28 cellular contexts compared by ENCODE assay signal in genomic region chr6:111766524-111766857, GRCh38.
DNase-seq lines count a peak whose midpoint lies in the region; ATAC-seq, FAIRE-seq and TF ChIP-seq lines count a peak whose summit lies in the region.
"Had no signal": no experiment of that assay in that cellular context is flagged by ENCODE, and none has a peak within 500 bp of the region (broad histone marks: within the 10 kb centered on the region; RNA-seq: fewer than 3 reads in every experiment).

No MANE protein-coding gene starts in this region.

- H3K4me2 ChIP-seq in Karpas-422 (ENCODE audit: low read depth, low read length, poor library complexity, severe bottlenecking) (peak overlapping the region; percentile 71), astrocyte (ENCODE audit: low read length) (no peak overlapping the region), osteoblast (ENCODE audit: insufficient read depth, low read length) (no peak overlapping the region), mammary epithelial cell (ENCODE audit: insufficient read depth, low read depth, low read length) (no peak overlapping the region)
- H3K4me2 ChIP-seq: KMS-11 had no signal

- intact Hi-C loops in mammary epithelial cell (cut with micrococcal nuclease): no loop called here

- peaks cover 100% of the 10 kb centered on the region for H3K4me1 ChIP-seq in Karpas-422 (ENCODE audit: low read length)
- H3K4me1 ChIP-seq in astrocyte (ENCODE audit: insufficient read depth, low read length): peaks cover 32% of the 10 kb centered on the region
- peaks cover 41% of the 10 kb centered on the region for H3K4me1 ChIP-seq in osteoblast (ENCODE audit: insufficient read depth, low read length)
- H3K4me1 ChIP-seq in mammary epithelial cell (ENCODE audit: insufficient read depth, low read length): no peaks in the 10 kb centered on the region
- H3K4me1 ChIP-seq: pancreas had no signal

- BruUV-seq in mammary epithelial cell (replicated peaks; lab: Mats Ljungman, UMichigan): no TSS peak

- WGBS in mammary epithelial cell (ENCODE audit: low coverage, missing lambda C conversion rate): 95% methylated on average over 5 of the region's 5 CpGs

- peak overlapping the region; percentile 71 for H3K27ac Mint-ChIP-seq in T-helper 2 cell treated with Interferon-gamma antibody and Interleukin-4, amounts not matched to agents 5 μg/mL and 100 μg/mL, for 36 hours
- H3K27ac Mint-ChIP-seq in astrocyte (ENCODE audit: unreplicated experiment): peak overlapping the region; percentile 75

- H3K27me3 ChIP-seq in Karpas-422 (ENCODE audit: low read length) (no peaks in the 10 kb centered on the region), astrocyte (ENCODE audit: insufficient read depth, low read length) (no peaks in the 10 kb centered on the region), osteoblast (ENCODE audit: insufficient read depth, low read length) (no peaks in the 10 kb centered on the region), mammary epithelial cell (ENCODE audit: insufficient read depth, low read length) (no peaks in the 10 kb centered on the region)
- H3K27me3 ChIP-seq: BE2C, pancreas, Peyer's patch, SJSA1, stomach had no signal

- H3K4me3 Mint-ChIP-seq in T-helper 2 cell treated with Interferon-gamma antibody and Interleukin-4, amounts not matched to agents 5 μg/mL and 100 μg/mL, for 36 hours: peak overlapping the region; percentile 20
- H3K4me3 Mint-ChIP-seq in astrocyte (ENCODE audit: unreplicated experiment): no peak overlapping the region

- FAIRE-seq in astrocyte (lab: Jason Lieb, UNC): no peak
- FAIRE-seq: H1, pancreas, TTC549 had no signal

- H3K27ac ChIP-seq in Karpas-422 (ENCODE audit: low read length) (peak overlapping the region; percentile 96), astrocyte (ENCODE audit: low read depth, low read length) (no peak overlapping the region), osteoblast (ENCODE audit: low read depth, low read length) (peak overlapping the region; percentile 52), mammary epithelial cell (ENCODE audit: insufficient read depth, low read depth, low read length) (no peak overlapping the region)
- H3K27ac ChIP-seq: KMS-11, pancreas, SJSA1 had no signal

- in situ Hi-C loops in mammary epithelial cell (cut with MboI; ENCODE audit: low sequenced_read_pairs in 2 of 2): no loop called here

- H3K9me3 Mint-ChIP-seq in T-helper 2 cell treated with Interferon-gamma antibody and Interleukin-4, amounts not matched to agents 5 μg/mL and 100 μg/mL, for 36 hours: no peaks in the 10 kb centered on the region
- no peaks in the 10 kb centered on the region for H3K9me3 Mint-ChIP-seq in astrocyte (ENCODE audit: unreplicated experiment)

- dilution Hi-C loops in mammary epithelial cell (cut with HindIII; ENCODE audit: low sequenced_read_pairs): no loop called here

- H3K36me3 ChIP-seq in Karpas-422 (ENCODE audit: insufficient read depth, low read length) (0 out of 2 replicates have a peak, but pooled peaks cover 4% of the 10 kb centered on the region), astrocyte (ENCODE audit: insufficient read depth, low read length) (peaks cover under 1% of the 10 kb centered on the region), osteoblast (ENCODE audit: insufficient read depth, low read length) (peaks cover 3% of the 10 kb centered on the region), mammary epithelial cell (ENCODE audit: insufficient read depth, low read length) (no peaks in the 10 kb centered on the region)
- H3K36me3 ChIP-seq: pancreas, Peyer's patch, SJSA1, stomach had no signal

- peaks cover 91% of the 10 kb centered on the region for H3K4me1 Mint-ChIP-seq in T-helper 2 cell treated with Interferon-gamma antibody and Interleukin-4, amounts not matched to agents 5 μg/mL and 100 μg/mL, for 36 hours (ENCODE audit: low read depth)
- H3K4me1 Mint-ChIP-seq in astrocyte (ENCODE audit: low read depth, unreplicated experiment): peaks cover 91% of the 10 kb centered on the region

- H3K9me2 ChIP-seq in Karpas-422 (replicated peaks; ENCODE audit: insufficient read depth, low read length): no peaks in the 10 kb centered on the region

- peaks cover 79% of the 10 kb centered on the region for H3K79me2 ChIP-seq in Karpas-422 (ENCODE audit: low read length)
- peaks cover 30% of the 10 kb centered on the region for H3K79me2 ChIP-seq in astrocyte (ENCODE audit: insufficient read depth, low read length)
- H3K79me2 ChIP-seq in osteoblast (ENCODE audit: insufficient read depth, low read length): peaks cover 72% of the 10 kb centered on the region
- peaks cover 3% of the 10 kb centered on the region for H3K79me2 ChIP-seq in mammary epithelial cell (ENCODE audit: insufficient read depth, low read length)

- H3K9ac ChIP-seq in Karpas-422 (ENCODE audit: low read length): peak overlapping the region; percentile 67
- no peak overlapping the region for H3K9ac ChIP-seq in astrocyte (ENCODE audit: low read length)
- H3K9ac ChIP-seq in mammary epithelial cell (ENCODE audit: insufficient read depth, low read length): no peak overlapping the region
- H3K9ac ChIP-seq: KMS-11 had no signal

- H4K20me1 ChIP-seq in Karpas-422 (ENCODE audit: insufficient read depth, low read depth, low read length) (no peaks in the 10 kb centered on the region), astrocyte (ENCODE audit: insufficient read depth, low read length) (peaks cover 13% of the 10 kb centered on the region), osteoblast (ENCODE audit: insufficient read depth, low read length) (no peaks in the 10 kb centered on the region), mammary epithelial cell (ENCODE audit: insufficient read depth, low read length) (no peaks in the 10 kb centered on the region)

- CTCF ChIA-PET in mammary epithelial cell (lab: Charles Lee; ENCODE audit: low non-redundant PET): no interaction called here

- no peak for DNase-seq in T-helper 2 cell treated with Interferon-gamma antibody and Interleukin-4, amounts not matched to agents 5 μg/mL and 100 μg/mL, for 36 hours (ENCODE audit: low spot score)
- DNase-seq in T-helper 2 cell: no peak
- no peak for DNase-seq in Karpas-422
- no peak for DNase-seq in astrocyte (ENCODE audit: low read depth)
- DNase-seq in osteoblast (ENCODE audit: insufficient read length, low spot score, missing footprints): no peak
- no peak for DNase-seq in mammary epithelial cell
- no peak for DNase-seq in NCI-H226
- DNase-seq: 8988T; activated CD4-positive, alpha-beta T cell treated with anti-CD3 and anti-CD28 coated beads for 4 hours; anterior cingulate cortex; BE2C; DMS 273 treated with DMSO at 0.1 percent for 48 hours; effector CD8-positive, alpha-beta T cell; GDM1; left ventricle myocardium superior; NCI-H1048; NCI-H2081; NCI-H446 treated with DMSO at 0.1 percent for 48 hours; pancreas; Peyer's patch; stomach; trophoblast cell had no signal

- H3K27me3 Mint-ChIP-seq in T-helper 2 cell treated with Interferon-gamma antibody and Interleukin-4, amounts not matched to agents 5 μg/mL and 100 μg/mL, for 36 hours (ENCODE audit: low read depth): no peaks in the 10 kb centered on the region
- H3K27me3 Mint-ChIP-seq in astrocyte (ENCODE audit: low read depth, unreplicated experiment): no peaks in the 10 kb centered on the region

- ATAC-seq in HG02973 (IDR thresholded peaks at IDR 0.05; ENCODE audit: unreplicated experiment): no peak
- ATAC-seq: left ventricle myocardium superior, pancreas, sciatic nerve had no signal

- no peak for TF ChIP-seq CTCF in astrocyte (IDR thresholded peaks at IDR 0.05; ENCODE audit: insufficient read depth, low read depth, low read length)
- TF ChIP-seq CTCF in osteoblast (IDR thresholded peaks at IDR 0.05; ENCODE audit: extremely low read depth, low read depth, low read length): no peak
- TF ChIP-seq CTCF in mammary epithelial cell (conservative IDR thresholded peaks at IDR 0.05 in 1 of 2, IDR thresholded peaks at IDR 0.05 in 1 of 2; ENCODE audit: extremely low read depth in 1 of 2, insufficient read depth in 1 of 2, low read depth in 1 of 2, low read length in 2 of 2): no peak

- H3K9me3 ChIP-seq in Karpas-422 (ENCODE audit: low read length): no peaks in the 10 kb centered on the region
- H3K9me3 ChIP-seq in astrocyte (ENCODE audit: insufficient read depth, low read depth, low read length): no peaks in the 10 kb centered on the region
- H3K9me3 ChIP-seq in osteoblast (ENCODE audit: low read depth, low read length): no peaks in the 10 kb centered on the region
- H3K9me3 ChIP-seq in mammary epithelial cell (replicated peaks; ENCODE audit: insufficient read depth, low read length): no peaks in the 10 kb centered on the region
- H3K9me3 ChIP-seq: BE2C, pancreas, Peyer's patch, SJSA1, stomach had no signal

- H3K36me3 Mint-ChIP-seq in T-helper 2 cell treated with Interferon-gamma antibody and Interleukin-4, amounts not matched to agents 5 μg/mL and 100 μg/mL, for 36 hours (ENCODE audit: low read depth): peaks cover 26% of the 10 kb centered on the region
- H3K36me3 Mint-ChIP-seq in astrocyte (ENCODE audit: low read depth, unreplicated experiment): peaks cover 8% of the 10 kb centered on the region

- peak overlapping the region; percentile 53; the same call in 1 of the 2 replicates for H3K4me3 ChIP-seq in Karpas-422 (ENCODE audit: low read length)
- H3K4me3 ChIP-seq in astrocyte (ENCODE audit: insufficient read depth, low read depth, low read length): no peak overlapping the region
- H3K4me3 ChIP-seq in osteoblast (ENCODE audit: insufficient read depth, low read length): no peak overlapping the region
- H3K4me3 ChIP-seq in mammary epithelial cell (replicated peaks in 1 of 3; ENCODE audit: insufficient read depth in 1 of 3, low read depth in 2 of 3, low read length in 3 of 3): no peak overlapping the region
- H3K4me3 ChIP-seq: pancreas, Peyer's patch, SJSA1, stomach had no signal

- H2AFZ ChIP-seq in Karpas-422 (ENCODE audit: low read length): no peak overlapping the region
- H2AFZ ChIP-seq in astrocyte (ENCODE audit: low read depth, low read length): no peak overlapping the region
- no peak overlapping the region for H2AFZ ChIP-seq in osteoblast (ENCODE audit: low read length)
- H2AFZ ChIP-seq in mammary epithelial cell (ENCODE audit: low read depth, low read length): no peak overlapping the region

Comparison
In these comparisons a context has a peak if more than half of its experiments do, and no peak if none do; other contexts are left out.
1. H3K27ac ChIP-seq: peak in Karpas-422 (single experiment) and osteoblast (single experiment); none in astrocyte (single experiment) and mammary epithelial cell (single experiment).